ENCODE assay signal across 1 cellular context in genomic region chr3:46935168-46935858, GRCh38.
TF ChIP-seq lines count a peak whose summit lies in the region.

No MANE protein-coding gene starts in this region.

TF ChIP-seq in H1, 55 proteins besides CTCF, POLR2A, EP300 and RAD21 (continued from another document):
- no peak for TF ChIP-seq KDM4A (IDR thresholded peaks at IDR 0.05; ENCODE audit: low read depth, low read length, severe bottlenecking)
- peak; percentile 57; the same call in 1 of the 2 replicates for TF ChIP-seq FOSL1 (IDR thresholded peaks at IDR 0.05; ENCODE audit: insufficient read depth, low read depth, low read length)
- no peak for TF ChIP-seq CBX5 (IDR thresholded peaks at IDR 0.05; ENCODE audit: low read depth, low read length)
- TF ChIP-seq SIN3A (conservative IDR thresholded peaks at IDR 0.05 in 1 of 2, IDR thresholded peaks at IDR 0.05 in 1 of 2; ENCODE audit: low read depth in 1 of 2, low read length in 2 of 2): 0 out of 4 replicates have a peak, but pooled peaks of 1 of the 2 experiments have one; percentile 50
- TF ChIP-seq BACH1 (IDR thresholded peaks at IDR 0.05; ENCODE audit: low read length): 0 out of 2 replicates have a peak, but pooled peaks have one; percentile 52
- no peak for TF ChIP-seq GTF2F1 (IDR thresholded peaks at IDR 0.05; ENCODE audit: borderline replicate concordance, low read depth, low read length)
- no peak for TF ChIP-seq CHD1 (IDR thresholded peaks at IDR 0.05; ENCODE audit: low read depth, low read length)
- peak; percentile 33; the same call in 1 of the 2 replicates for TF ChIP-seq SP4 (IDR thresholded peaks at IDR 0.05; ENCODE audit: low read length)
- TF ChIP-seq CBX8 (IDR thresholded peaks at IDR 0.05; ENCODE audit: borderline replicate concordance, low read depth, low read length): no peak
- TF ChIP-seq SP1 (IDR thresholded peaks at IDR 0.05; ENCODE audit: low read depth, low read length): peak; percentile 67; the same call in 1 of the 2 replicates
- peak; percentile 100 for TF ChIP-seq JUND (IDR thresholded peaks at IDR 0.05; ENCODE audit: low read length)
- 0 out of 2 replicates have a peak, but pooled peaks have one; percentile 49 for TF ChIP-seq YY1 (IDR thresholded peaks at IDR 0.05; ENCODE audit: low read depth, low read length)
- TF ChIP-seq BRCA1 (IDR thresholded peaks at IDR 0.05; ENCODE audit: low read depth, low read length): no peak
- TF ChIP-seq CHD7 (IDR thresholded peaks at IDR 0.05; ENCODE audit: insufficient replicate concordance, low read length): no peak
- TF ChIP-seq KDM5A (IDR thresholded peaks at IDR 0.05; ENCODE audit: low read length): no peak
- no peak for TF ChIP-seq NANOG (IDR thresholded peaks at IDR 0.05; ENCODE audit: insufficient read depth, low read depth, low read length, poor library complexity, severe bottlenecking)
- TF ChIP-seq SIRT6 (IDR thresholded peaks at IDR 0.05; ENCODE audit: low read length): no peak
- peak; percentile 97 for TF ChIP-seq JUN (IDR thresholded peaks at IDR 0.05; ENCODE audit: low read depth, low read length)
- peak; percentile 97 for TF ChIP-seq TEAD4 (IDR thresholded peaks at IDR 0.05; ENCODE audit: low read depth, low read length)
- no peak for TF ChIP-seq GABPA (IDR thresholded peaks at IDR 0.05; ENCODE audit: borderline replicate concordance, insufficient read depth, low read length)
- TF ChIP-seq SP2 (IDR thresholded peaks at IDR 0.05; ENCODE audit: low read length): no peak
- no peak for TF ChIP-seq EGR1 (IDR thresholded peaks at IDR 0.05; ENCODE audit: borderline replicate concordance, low read depth, low read length)
- TF ChIP-seq MAX (IDR thresholded peaks at IDR 0.05): no peak
- TF ChIP-seq TAF1 (IDR thresholded peaks at IDR 0.05; ENCODE audit: low read depth, low read length): 0 out of 2 replicates have a peak, but pooled peaks have one; percentile 28
- TF ChIP-seq BCL11A (IDR thresholded peaks at IDR 0.05; ENCODE audit: low read depth in 2 of 2, low read length in 2 of 2): no peak
- no peak for TF ChIP-seq USF2 (IDR thresholded peaks at IDR 0.05; ENCODE audit: low read length)
- no peak for TF ChIP-seq SIX5 (IDR thresholded peaks at IDR 0.05; ENCODE audit: low read depth, low read length)
- TF ChIP-seq ZNF274 (IDR thresholded peaks at IDR 0.05; ENCODE audit: borderline replicate concordance, extremely low read depth, low read length): no peak
- no peak for TF ChIP-seq RNF2 (IDR thresholded peaks at IDR 0.05; ENCODE audit: borderline replicate concordance, low read depth, low read length, missing control alignments, poor library complexity, severe bottlenecking)
- 0 out of 2 replicates have a peak, but pooled peaks have one; percentile 53 for TF ChIP-seq CHD2 (IDR thresholded peaks at IDR 0.05; ENCODE audit: low read length)
- no peak for TF ChIP-seq E2F6 (IDR thresholded peaks at IDR 0.05)
- TF ChIP-seq ATF3 (IDR thresholded peaks at IDR 0.05; ENCODE audit: insufficient read depth, low read depth, low read length): peak; percentile 85
- TF ChIP-seq ATF2 (IDR thresholded peaks at IDR 0.05; ENCODE audit: low read length): peak; percentile 65; the same call in 1 of the 2 replicates
- TF ChIP-seq CEBPB (IDR thresholded peaks at IDR 0.05; ENCODE audit: low read depth, low read length): no peak
- TF ChIP-seq POU5F1 (IDR thresholded peaks at IDR 0.05; ENCODE audit: low read depth, low read length): no peak
- no peak for TF ChIP-seq EZH2 (IDR thresholded peaks at IDR 0.05; ENCODE audit: low read depth, low read length, severe bottlenecking)
- TF ChIP-seq TCF12 (IDR thresholded peaks at IDR 0.05; ENCODE audit: low read depth, low read length): no peak
- TF ChIP-seq MAFK (IDR thresholded peaks at IDR 0.05; ENCODE audit: low read depth, low read length): no peak
- TF ChIP-seq ASH2L (IDR thresholded peaks at IDR 0.05; ENCODE audit: low read length): peak; percentile 57
- no peak for TF ChIP-seq CTBP2 (IDR thresholded peaks at IDR 0.05; ENCODE audit: borderline replicate concordance, insufficient read depth, insufficient read length, low read length)
- no peak for TF ChIP-seq HDAC6 (IDR thresholded peaks at IDR 0.05; ENCODE audit: low read depth, low read length)
- TF ChIP-seq POLR2AphosphoS5 (IDR thresholded peaks at IDR 0.05; ENCODE audit: low read depth, low read length): no peak; the same call in 1 of the 2 replicates
- no peak for TF ChIP-seq HDAC2 (IDR thresholded peaks at IDR 0.05; ENCODE audit: borderline replicate concordance in 1 of 2, low read depth in 2 of 2, low read length in 2 of 2)
- no peak for TF ChIP-seq RBBP5 (IDR thresholded peaks at IDR 0.05; ENCODE audit: borderline replicate concordance, low read depth, low read length)
- no peak for TF ChIP-seq KDM1A (IDR thresholded peaks at IDR 0.05; ENCODE audit: borderline replicate concordance, low read length)
- no peak for TF ChIP-seq PHF8 (conservative IDR thresholded peaks at IDR 0.05; ENCODE audit: low read depth, low read length)
- peak; percentile 67 for TF ChIP-seq TBP (IDR thresholded peaks at IDR 0.05; ENCODE audit: low read depth, low read length)
- no peak for TF ChIP-seq SRF (IDR thresholded peaks at IDR 0.05; ENCODE audit: low read depth, low read length)
- TF ChIP-seq SUZ12 (IDR thresholded peaks at IDR 0.05; ENCODE audit: low read length): no peak
- no peak for TF ChIP-seq CREB1 (IDR thresholded peaks at IDR 0.05)
- TF ChIP-seq RFX5 (IDR thresholded peaks at IDR 0.05; ENCODE audit: borderline replicate concordance, low read depth, low read length): no peak
